ENCODE assay signal across 24 cellular contexts in the genomic region with DNA sequence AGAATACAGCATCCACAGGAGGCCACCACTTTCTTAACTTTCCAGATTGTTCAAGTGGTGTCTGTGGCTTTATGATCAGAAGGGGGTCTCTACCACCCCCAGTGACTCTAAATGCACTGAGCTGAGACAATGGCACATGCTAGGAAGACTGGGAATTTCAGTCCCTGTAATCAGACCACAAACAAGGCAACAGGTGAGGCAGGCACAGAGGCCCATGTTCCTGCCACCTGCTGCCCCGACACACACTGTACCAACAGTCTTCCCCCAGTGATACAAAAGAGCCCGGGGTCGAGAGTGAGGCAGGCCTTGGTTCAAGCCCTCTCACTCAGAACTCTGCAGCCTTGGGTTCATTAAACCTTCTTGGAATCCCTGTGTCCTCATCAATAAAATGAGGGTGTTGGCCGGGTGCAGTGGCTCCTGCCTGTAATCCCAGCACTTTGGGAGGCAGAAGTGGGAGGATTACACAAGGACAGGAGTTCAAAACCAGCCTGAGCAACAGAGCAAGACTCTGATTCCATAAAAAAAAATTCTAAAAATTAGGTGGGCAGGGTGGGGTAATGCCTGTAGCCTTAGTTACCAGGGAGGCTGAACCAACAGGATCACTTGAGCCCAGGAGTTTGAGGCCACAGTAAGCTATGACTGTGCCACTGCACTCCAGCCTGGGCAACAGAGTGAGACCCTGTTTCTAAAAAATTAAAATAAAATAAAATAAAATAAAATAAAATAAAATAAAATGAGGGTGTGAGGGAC. TPM values are rescaled to one million over a fixed set of nuclear protein-coding genes. Genes with fewer than 3 reads are reported as not detected.
DNase-seq lines count a peak whose midpoint lies in the region; ATAC-seq and TF ChIP-seq lines count a peak whose summit lies in the region.
"Had no signal": no experiment of that assay in that cellular context is flagged by ENCODE, and none has a peak within 500 bp of the region (broad histone marks: within the 10 kb centered on the region; RNA-seq: fewer than 3 reads in every experiment).

No MANE protein-coding gene starts in this region.

- H2AFZ ChIP-seq in PC-3 (ENCODE audit: low read length): no peak overlapping the region

- H3K27ac ChIP-seq in PC-3 (ENCODE audit: low read length): no peak overlapping the region
- peak overlapping the region; percentile 91 to 95 for H3K27ac ChIP-seq in thoracic aorta
- H3K27ac ChIP-seq: 22Rv1, BLaER1, brain microvascular endothelial cell, neutrophil, WERI-Rb-1 had no signal

- peak; percentile 19 for DNase-seq in DMS53 (lab: John Stamatoyannopoulos, UW)
- no peak for DNase-seq in DMS53 treated with DMSO at 0.1 percent for 48 hours (lab: John Stamatoyannopoulos, UW; ENCODE audit: unreplicated experiment)
- peak; percentile 50 for DNase-seq in PC-3
- DNase-seq in left colon: no peak
- DNase-seq in thoracic aorta (ENCODE audit: low spot score): no peak
- no peak for DNase-seq in NCI-H446 treated with DMSO at 0.1 percent for 48 hours (lab: John Stamatoyannopoulos, UW)
- DNase-seq: activated CD8-positive, alpha-beta T cell treated with anti-CD3 and anti-CD28 coated beads for 36 hours; activated T-cell treated with anti-CD3 and anti-CD28 coated beads, Interleukin-2, amount 50 U/mL, for 4 hours; brain microvascular endothelial cell; DMS 273 treated with DMSO at 0.1 percent for 48 hours; head of caudate nucleus; KBM-7; NCI-H2171; substantia nigra; WERI-Rb-1 had no signal

- no peak overlapping the region for H3K4me3 ChIP-seq in PC-3 (ENCODE audit: low read length)
- no peak overlapping the region for H3K4me3 ChIP-seq in thoracic aorta
- H3K4me3 ChIP-seq: BLaER1 had no signal

- TF ChIP-seq CTCF in PC-3 (conservative IDR thresholded peaks at IDR 0.05; ENCODE audit: low read depth, low read length) (no peak), thoracic aorta (IDR thresholded peaks at IDR 0.05) (no peak)

- CTCF ChIA-PET in PC-3 (lab: Charles Lee): no interaction called here

- no peaks in the 10 kb centered on the region for H3K9me2 ChIP-seq in PC-3 (replicated peaks; ENCODE audit: low read length)

- no peaks in the 10 kb centered on the region for H3K9me3 ChIP-seq in PC-3 (ENCODE audit: low read length)
- no peaks in the 10 kb centered on the region for H3K9me3 ChIP-seq in thoracic aorta
- H3K9me3 ChIP-seq: BLaER1, neutrophil had no signal

- H3K36me3 ChIP-seq in PC-3 (ENCODE audit: low read depth, low read length) (no peaks in the 10 kb centered on the region), thoracic aorta (no peaks in the 10 kb centered on the region)
- H3K36me3 ChIP-seq: BLaER1, brain microvascular endothelial cell, neutrophil, WERI-Rb-1 had no signal

- H3K79me2 ChIP-seq in PC-3 (ENCODE audit: low read length): no peaks in the 10 kb centered on the region

- no peaks in the 10 kb centered on the region for H4K20me1 ChIP-seq in PC-3 (ENCODE audit: low read length)
- H4K20me1 ChIP-seq: BLaER1 had no signal

- POLR2A ChIA-PET in PC-3 (lab: Charles Lee; ENCODE audit: unreplicated experiment): no interaction called here

- H3K4me1 ChIP-seq in PC-3 (ENCODE audit: insufficient read depth, low read length) (no peaks in the 10 kb centered on the region), thoracic aorta (ENCODE audit: control insufficient read depth in 1 of 2, low read depth in 2 of 2) (peaks cover 45 to 93% of the 10 kb centered on the region in 2 donors)

- intact Hi-C loops in PC-3 (cut with micrococcal nuclease) (no loop called here), left colon (cut with DNase I, micrococcal nuclease) (no loop called here)

- H3K27me3 ChIP-seq in PC-3 (ENCODE audit: low read length) (peaks cover 30% of the 10 kb centered on the region), thoracic aorta (replicated peaks; ENCODE audit: insufficient read depth) (no peaks in the 10 kb centered on the region)
- H3K27me3 ChIP-seq: BLaER1 had no signal

- no peak overlapping the region for H3K4me2 ChIP-seq in PC-3 (ENCODE audit: low read length)
- H3K4me2 ChIP-seq: BLaER1 had no signal

- 0 out of 2 replicates have a peak, but pooled peaks have one; percentile 32 for ATAC-seq in PC-3
- peak; percentile 32 for ATAC-seq in left colon
- ATAC-seq in thoracic aorta (ENCODE audit: insufficient number of reproducible peaks, low FRiP score, low read depth): no peak
- no peak for ATAC-seq in HG03139 (IDR thresholded peaks at IDR 0.05; ENCODE audit: unreplicated experiment)
- ATAC-seq in GM21529 (IDR thresholded peaks at IDR 0.05; ENCODE audit: unreplicated experiment): no peak
- ATAC-seq: activated CD8-positive, alpha-beta T cell treated with anti-CD3 and anti-CD28 coated beads for 36 hours; activated naive CD4-positive, alpha-beta T cell treated with anti-CD3 and anti-CD28 coated beads, Interleukin-2, amount 50 U/mL, for 72 hours; activated T-cell treated with anti-CD3 and anti-CD28 coated beads, Interleukin-2, amount 50 U/mL, for 4 hours; sciatic nerve had no signal

- no peaks in the 10 kb centered on the region for H3F3A ChIP-seq in PC-3 (ENCODE audit: low read length, unreplicated experiment)

- no TSS peak for BruUV-seq in PC-3 (replicated peaks; lab: Mats Ljungman, UMichigan)

- H3K9ac ChIP-seq in PC-3 (ENCODE audit: low read length): no peak overlapping the region
- H3K9ac ChIP-seq: BLaER1 had no signal

RNA-seq across cellular contexts. Expression of a gene that starts 55.8 kb away (rescaled TPM):
- not detected in 2 replicates for total RNA-seq in PC-3 (2014; rRNA removed)
- 10 to 100 TPM in 1 of 2 donors, 1 to 10 TPM in 1; 4.5 to 17.4 TPM for total RNA-seq in left colon
- total RNA-seq in thoracic aorta: 100 to 1,000 TPM; 104 to 123 TPM
- total RNA-seq: activated CD8-positive, alpha-beta T cell treated with anti-CD3 and anti-CD28 coated beads for 36 hours; activated naive CD4-positive, alpha-beta T cell treated with anti-CD3 and anti-CD28 coated beads, Interleukin-2, amount 50 U/mL, for 72 hours; RPMI7951; T-helper 1 cell treated with Interleukin-12 subunit alpha and Interleukin-12 subunit beta and Interleukin-4 antibody, amounts not matched to agents 30 ng/mL and 1 ng/mL, for 36 hours had no signal

Comparison
In these comparisons a context has a peak if more than half of its experiments do, and no peak if none do; other contexts are left out.
1. DNase-seq: peak in DMS53 (single experiment) and PC-3 (single experiment); none in DMS53 treated with DMSO at 0.1 percent for 48 hours (single experiment), left colon (0 of 2), thoracic aorta (single experiment) and NCI-H446 treated with DMSO at 0.1 percent for 48 hours (single experiment).
2. ATAC-seq: peak in PC-3 (single experiment) and left colon (single experiment); none in thoracic aorta (single experiment), HG03139 (single experiment) and GM21529 (single experiment).
3. RNA of a gene that starts 55.8 kb away (total RNA-seq): 104 to 123 TPM in thoracic aorta; 4.5 to 17.4 TPM in left colon and not detected in PC-3; every median in the first group is over 4 times any median in the second.